In genomic region chr4:135670548-135670947, GRCh38 we compare ENCODE assay signal across 21 cellular contexts.
DNase-seq lines count a peak whose midpoint lies in the region; ATAC-seq and TF ChIP-seq lines count a peak whose summit lies in the region.
"Had no signal": no experiment of that assay in that cellular context is flagged by ENCODE, and none has a peak within 500 bp of the region (broad histone marks: within the 10 kb centered on the region; RNA-seq: fewer than 3 reads in every experiment).

No MANE protein-coding gene starts in this region.

- no peaks in the 10 kb centered on the region for H3K27me3 ChIP-seq in dorsolateral prefrontal cortex
- H3K27me3 ChIP-seq: SJCRH30 had no signal

- H3K27ac ChIP-seq in dorsolateral prefrontal cortex: no peak overlapping the region
- H3K27ac ChIP-seq: KMS-11, SJCRH30 had no signal

- H3K4me3 ChIP-seq in dorsolateral prefrontal cortex: no peak overlapping the region
- H3K4me3 ChIP-seq: SJCRH30 had no signal

- intact Hi-C loops in dorsolateral prefrontal cortex (cut with DNase I): no loop called here

- TF ChIP-seq CTCF in dorsolateral prefrontal cortex (IDR thresholded peaks at IDR 0.05 in 54 of 56, conservative IDR thresholded peaks at IDR 0.05 in 2 of 56; ENCODE audit: low read depth in 1 of 56, partially characterized antibody in 56 of 56): no peak

- peak; percentile 0 for DNase-seq in NCI-H82 (lab: John Stamatoyannopoulos, UW)
- DNase-seq in NCI-H82 treated with DMSO at 0.1 percent for 48 hours (lab: John Stamatoyannopoulos, UW; ENCODE audit: unreplicated experiment): no peak
- peak; percentile 12 for DNase-seq in HT-29 (ENCODE audit: low spot score)
- peak; percentile 43 for DNase-seq in OCI-M1 (lab: John Stamatoyannopoulos, UW)
- DNase-seq in left lobe of liver (ENCODE audit: low spot score): no peak
- no peak for DNase-seq in CD1c-positive myeloid dendritic cell (ENCODE audit: extremely low spot score)
- no peak for DNase-seq in dorsolateral prefrontal cortex
- DNase-seq: 8988T; C1 segment of cervical spinal cord; Calu3; CD8-positive, alpha-beta memory T cell; EL; NCI-H1105; NCI-H2029 treated with DMSO at 0.1 percent for 48 hours; NCI-H2171; NCI-H345; NCI-H524; T-helper 1 cell had no signal

- ATAC-seq in left lobe of liver: peak; percentile 72
- ATAC-seq in GM18511 (IDR thresholded peaks at IDR 0.05; ENCODE audit: unreplicated experiment): no peak

Comparison
In these comparisons a context has a peak if more than half of its experiments do, and no peak if none do; other contexts are left out.
1. DNase-seq: peak in NCI-H82 (single experiment), HT-29 (single experiment) and OCI-M1 (single experiment); none in NCI-H82 treated with DMSO at 0.1 percent for 48 hours (single experiment), left lobe of liver (single experiment), CD1c-positive myeloid dendritic cell (single experiment) and dorsolateral prefrontal cortex (0 of 10).